In genomic region chr19:14023404-14024235, GRCh38 we compare ENCODE assay signal across 7 cellular contexts. TPM values are rescaled to one million over a fixed set of nuclear protein-coding genes. Genes with fewer than 3 reads are reported as not detected.
A peak's percentile ranks its signal among the peaks of the same experiment; 100 is the strongest.
DNase-seq lines count a peak whose midpoint lies in the region; TF ChIP-seq lines count a peak whose summit lies in the region.
"Had no signal": no experiment of that assay in that cellular context is flagged by ENCODE, and none has a peak within 500 bp of the region (broad histone marks: within the 10 kb centered on the region; RNA-seq: fewer than 3 reads in every experiment).

No MANE protein-coding gene starts in this region.

- DNase-seq in NCI-H510A treated with DMSO at 0.1 percent for 48 hours (lab: John Stamatoyannopoulos, UW), result peak; percentile 69
- no peak for DNase-seq in NCI-H510A (lab: John Stamatoyannopoulos, UW)
- peak; percentile 81 for DNase-seq in SK-N-SH
- no peak for DNase-seq in DMS153 treated with DMSO at 0.1 percent for 48 hours (lab: John Stamatoyannopoulos, UW; ENCODE audit: unreplicated experiment)
- DNase-seq in globus pallidus (ENCODE audit: low spot score), result no peak

- H3K27me3 ChIP-seq in SK-N-SH (ENCODE audit: insufficient read depth) (no peaks in the 10 kb centered on the region), iPS-20b (ENCODE audit: insufficient read depth, low read length) (no peaks in the 10 kb centered on the region)

- H3K79me2 ChIP-seq in SK-N-SH (ENCODE audit: insufficient read depth), result no peaks in the 10 kb centered on the region

- peak; percentile 64 for TF ChIP-seq CTCF in SK-N-SH (IDR thresholded peaks at IDR 0.05)

- H3K9ac ChIP-seq in SK-N-SH (no peak overlapping the region), iPS-20b (ENCODE audit: low read depth, low read length) (peak overlapping the region; percentile 60; the same call in 1 of the 2 replicates)

- H3K4me2 ChIP-seq in SK-N-SH, result no peak overlapping the region

- H3K4me1 ChIP-seq in SK-N-SH (ENCODE audit: control insufficient read depth in 1 of 2, insufficient read depth in 2 of 2, low read depth in 1 of 2, low read length in 1 of 2), result peaks cover 0 to 4% of the 10 kb centered on the region in 2 experiments; a peak in 2 of 4 replicates
- no peaks in the 10 kb centered on the region for H3K4me1 ChIP-seq in iPS-20b (ENCODE audit: insufficient read depth, low read length)

- no peaks in the 10 kb centered on the region for H3K9me2 ChIP-seq in SK-N-SH

- WGBS in SK-N-SH (ENCODE audit: low lambda C conversion rate), result 58% methylated on average over 9 of the region's 9 CpGs

- H3K36me3 ChIP-seq in SK-N-SH (replicated peaks in 1 of 2; ENCODE audit: control insufficient read depth in 1 of 2, insufficient read depth in 2 of 2, low read length in 1 of 2) (no peaks in the 10 kb centered on the region), iPS-20b (ENCODE audit: insufficient read depth, low read depth, low read length) (no peaks in the 10 kb centered on the region)

- peak; percentile 49 for TF ChIP-seq RAD21 in SK-N-SH (IDR thresholded peaks at IDR 0.05; ENCODE audit: low read length)

- H3K27ac ChIP-seq in SK-N-SH (ENCODE audit: low read depth in 2 of 2, low read length in 1 of 2) (peak overlapping the region; percentile 24 to 32; a peak in 2 of 4 replicates), iPS-20b (ENCODE audit: low read length) (no peak overlapping the region)
- H3K27ac ChIP-seq: C4-2B had no signal

- peak overlapping the region; percentile 93 for H2AFZ ChIP-seq in SK-N-SH (ENCODE audit: low read depth)

- CTCF ChIA-PET in SK-N-SH (lab: Yijun Ruan, JAX), result interaction anchor here (0.6 to 4.7 kb wide), 11 partner anchors 8 to 144 kb away, joined by 3 to 25 read pairs (median 3); partner anchors contain the start of gene IL27RA

- H3K9me3 ChIP-seq in SK-N-SH (no peaks in the 10 kb centered on the region), iPS-20b (ENCODE audit: insufficient read depth, low read depth, low read length) (no peaks in the 10 kb centered on the region)

- no peak for TF ChIP-seq EP300 in SK-N-SH (IDR thresholded peaks at IDR 0.05; ENCODE audit: borderline replicate concordance in 1 of 2, low read depth in 1 of 2, low read length in 1 of 2)

- peaks cover 13% of the 10 kb centered on the region for H3F3A ChIP-seq in SK-N-SH (replicated peaks; ENCODE audit: insufficient read depth)

- H4K20me1 ChIP-seq in SK-N-SH (ENCODE audit: insufficient read depth), result no peaks in the 10 kb centered on the region

- POLR2A ChIA-PET in SK-N-SH (lab: Yijun Ruan, JAX), result no interaction called here

- H3K4me3 ChIP-seq in SK-N-SH (ENCODE audit: low read depth in 2 of 2, low read length in 1 of 2) (no peak overlapping the region), iPS-20b (ENCODE audit: low read length) (no peak overlapping the region)

TF ChIP-seq in SK-N-SH, 30 proteins besides CTCF, POLR2A, EP300 and RAD21:
- TF ChIP-seq GABPA (IDR thresholded peaks at IDR 0.05; ENCODE audit: low read depth), result peak; percentile 39; the same call in 1 of the 2 replicates
- 0 out of 2 replicates have a peak, but pooled peaks have one; percentile 16 for TF ChIP-seq SMC3 (IDR thresholded peaks at IDR 0.05; ENCODE audit: low read depth, low read length)
- TF ChIP-seq MEF2A (IDR thresholded peaks at IDR 0.05; ENCODE audit: borderline replicate concordance, low read depth), result no peak
- TF ChIP-seq ELF1 (IDR thresholded peaks at IDR 0.05), result peak; percentile 68; the same call in 1 of the 2 replicates
- TF ChIP-seq POLR2AphosphoS5 (IDR thresholded peaks at IDR 0.05; ENCODE audit: low read depth, low read length), result peak; percentile 29; the same call in 1 of the 2 replicates

RNA-seq across cellular contexts. Expression of gene RLN3, which starts 4.3 kb away (rescaled TPM):
- not detected in 2 replicates for polyA plus RNA-seq in SK-N-SH (2012; rRNA removed)
- polyA plus RNA-seq in SK-N-SH (2012; cell fraction: cytosol; rRNA removed), result not detected in 2 replicates
- polyA plus RNA-seq in SK-N-SH (2012; cell fraction: nucleus; rRNA removed), result not detected in 2 replicates

RNA-seq across cellular contexts. Expression of gene IL27RA, which starts 7.9 kb away (rescaled TPM):
- 9.3 TPM in 2 replicates for polyA plus RNA-seq in SK-N-SH (2012; rRNA removed)
- polyA plus RNA-seq in SK-N-SH (2012; cell fraction: cytosol; rRNA removed), result 5.5 and 7.5 TPM in 2 replicates
- polyA plus RNA-seq in SK-N-SH (2012; cell fraction: nucleus; rRNA removed), result 6.4 and 7.6 TPM in 2 replicates

RNA-seq across cellular contexts. Expression of gene RFX1, which starts 17.5 kb away (rescaled TPM):
- 0.54 and 1.5 TPM in 2 replicates for polyA plus RNA-seq in SK-N-SH (2012; rRNA removed)
- polyA plus RNA-seq in SK-N-SH (2012; cell fraction: cytosol; rRNA removed), result 0.64 and 1.2 TPM in 2 replicates
- 6.2 and 9.3 TPM in 2 replicates for polyA plus RNA-seq in SK-N-SH (2012; cell fraction: nucleus; rRNA removed)

RNA-seq across cellular contexts. Expression of gene PALM3, which starts 38.3 kb away (rescaled TPM):
- polyA plus RNA-seq in SK-N-SH (2012; rRNA removed), result 5.2 and 5.5 TPM in 2 replicates
- 4.3 and 5.5 TPM in 2 replicates for polyA plus RNA-seq in SK-N-SH (2012; cell fraction: cytosol; rRNA removed)
- 3.1 and 3.6 TPM in 2 replicates for polyA plus RNA-seq in SK-N-SH (2012; cell fraction: nucleus; rRNA removed)

RNA-seq across cellular contexts. Expression of gene MISP3, which starts 49.0 kb away (rescaled TPM):
- polyA plus RNA-seq in SK-N-SH (2012; rRNA removed), result 1.6 and 2.6 TPM in 2 replicates
- 2.0 and 2.2 TPM in 2 replicates for polyA plus RNA-seq in SK-N-SH (2012; cell fraction: cytosol; rRNA removed)
- 2.5 and 5.0 TPM in 2 replicates for polyA plus RNA-seq in SK-N-SH (2012; cell fraction: nucleus; rRNA removed)

Comparison
In these comparisons a context has a peak if more than half of its experiments do, and no peak if none do; other contexts are left out.
1. DNase-seq: peak in NCI-H510A treated with DMSO at 0.1 percent for 48 hours (single experiment) and SK-N-SH (single experiment); none in NCI-H510A (single experiment), DMS153 treated with DMSO at 0.1 percent for 48 hours (single experiment) and globus pallidus (single experiment).